ENCODE assay signal across 8 cellular contexts in the genomic region with DNA sequence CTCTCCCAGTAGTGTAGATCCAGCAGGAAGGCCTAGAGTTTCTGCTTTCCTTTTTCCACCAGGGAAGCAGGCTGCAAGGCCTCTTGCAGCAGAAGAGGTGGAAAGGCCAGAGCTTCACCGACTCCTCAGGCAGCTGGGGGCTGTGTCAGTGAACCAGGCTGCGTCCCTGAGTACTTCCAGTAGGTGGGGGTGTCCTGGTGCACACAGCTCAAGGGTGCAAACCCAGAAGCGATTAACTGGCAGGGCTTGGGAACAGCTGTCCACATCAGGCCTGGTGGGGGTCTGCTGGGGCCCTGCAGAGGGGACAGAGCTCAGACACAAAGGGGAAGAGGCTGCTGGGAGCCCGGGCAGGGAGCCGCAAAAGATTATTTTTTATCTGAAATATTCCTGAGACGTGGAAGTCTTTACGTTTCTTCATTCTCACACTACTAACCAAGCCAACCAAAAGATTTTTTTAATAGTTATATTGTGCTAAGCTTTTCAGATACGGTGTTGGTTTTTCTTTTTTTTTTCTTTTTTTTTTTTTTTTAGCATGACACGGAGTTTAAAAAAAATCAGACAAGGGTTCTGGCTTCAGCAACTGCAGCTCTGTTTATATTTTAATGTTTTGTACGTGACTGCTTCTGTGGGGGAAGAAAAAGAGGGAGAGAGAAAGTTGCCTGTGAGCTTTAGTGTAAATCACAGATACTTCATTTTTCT. TPM values are rescaled to one million over a fixed set of nuclear protein-coding genes. Genes with fewer than 3 reads are reported as not detected.
DNase-seq lines count a peak whose midpoint lies in the region; ATAC-seq and TF ChIP-seq lines count a peak whose summit lies in the region.

No MANE protein-coding gene starts in this region.

- peaks cover 77% of the 10 kb centered on the region for H3K4me1 Mint-ChIP-seq in HFFc6 (ENCODE audit: low read depth)
- peaks cover 28% of the 10 kb centered on the region for H3K4me1 Mint-ChIP-seq in stimulated activated naive CD8-positive, alpha-beta T cell treated with anti-CD3 and anti-CD28 coated beads, Interleukin-15, amount 100 ng/mL, for 72 hours

- peak; percentile 81 for TF ChIP-seq CTCF in HFFc6 (IDR thresholded peaks at IDR 0.05)
- peak; percentile 5 to 50 (median 34) for TF ChIP-seq CTCF in adrenal gland (IDR thresholded peaks at IDR 0.05)

- peaks cover 2% of the 10 kb centered on the region for H3K27me3 Mint-ChIP-seq in HFFc6 (ENCODE audit: insufficient read depth)
- H3K27me3 Mint-ChIP-seq in stimulated activated naive CD8-positive, alpha-beta T cell treated with anti-CD3 and anti-CD28 coated beads, Interleukin-15, amount 100 ng/mL, for 72 hours: peaks cover 56% of the 10 kb centered on the region

- intact Hi-C loops in adrenal gland (cut with DNase I): no loop called here

- peak; percentile 77 for ATAC-seq in stimulated activated naive CD8-positive, alpha-beta T cell treated with anti-CD3 and anti-CD28 coated beads, Interleukin-15, amount 100 ng/mL, for 72 hours
- no peak for ATAC-seq in GM18505 (IDR thresholded peaks at IDR 0.05; ENCODE audit: unreplicated experiment)

- H3K4me3 ChIP-seq in adrenal gland: no peak overlapping the region

- H3K9me3 Mint-ChIP-seq in HFFc6: no peaks in the 10 kb centered on the region
- H3K9me3 Mint-ChIP-seq in stimulated activated naive CD8-positive, alpha-beta T cell treated with anti-CD3 and anti-CD28 coated beads, Interleukin-15, amount 100 ng/mL, for 72 hours: no peaks in the 10 kb centered on the region

- H3K4me1 ChIP-seq in adrenal gland (replicated peaks in 1 of 2): peaks cover 0 to 25% of the 10 kb centered on the region in 2 donors

- no peaks in the 10 kb centered on the region for H3K27me3 ChIP-seq in adrenal gland

- no peaks in the 10 kb centered on the region for H3K9me3 ChIP-seq in adrenal gland (replicated peaks in 1 of 3)

- peaks cover 0 to 3% of the 10 kb centered on the region in 2 donors for H3K36me3 ChIP-seq in adrenal gland (replicated peaks in 1 of 2)

- no peaks in the 10 kb centered on the region for H3K36me3 Mint-ChIP-seq in HFFc6 (ENCODE audit: low read depth)

- no peak overlapping the region for H3K4me3 Mint-ChIP-seq in HFFc6
- H3K4me3 Mint-ChIP-seq in stimulated activated naive CD8-positive, alpha-beta T cell treated with anti-CD3 and anti-CD28 coated beads, Interleukin-15, amount 100 ng/mL, for 72 hours: no peak overlapping the region

- DNase-seq in A172 (ENCODE audit: low spot score): peak; percentile 46
- peak; percentile 49 for DNase-seq in HFFc6
- DNase-seq in adrenal gland: peak in 6 of 7 donors; percentile 34 to 84 (median 48)
- peak; percentile 71 for DNase-seq in iPS-NIHi11 (ENCODE audit: low spot score)
- DNase-seq in stimulated activated naive CD8-positive, alpha-beta T cell treated with anti-CD3 and anti-CD28 coated beads, Interleukin-15, amount 100 ng/mL, for 72 hours: no peak
- no peak for DNase-seq in activated effector memory CD4-positive, alpha-beta T cell treated with Interleukin-2 at 50 U/mL for 16 hours
- no peak for DNase-seq in NCI-H2171 (lab: John Stamatoyannopoulos, UW)

- peak overlapping the region; percentile 27 for H3K27ac Mint-ChIP-seq in HFFc6
- H3K27ac Mint-ChIP-seq in stimulated activated naive CD8-positive, alpha-beta T cell treated with anti-CD3 and anti-CD28 coated beads, Interleukin-15, amount 100 ng/mL, for 72 hours: no peak overlapping the region

- H3K27ac ChIP-seq in adrenal gland: peak overlapping the region in 2 of 5 donors; percentile 54 to 61

- 44 to 63% (median 58%) methylated on average over 10 of the region's 10 CpGs for WGBS in adrenal gland, 4 donors

- TF ChIP-seq POLR2A in adrenal gland (IDR thresholded peaks at IDR 0.05): no peak
- no peak for TF ChIP-seq POLR2A in GM18505 (IDR thresholded peaks at IDR 0.05; ENCODE audit: borderline replicate concordance, extremely low read depth, insufficient read depth, insufficient read length)

RNA-seq across cellular contexts. Expression of a gene that starts 11.0 kb away (rescaled TPM):
- 4.7 and 5.6 TPM in 2 replicates for total RNA-seq in A172 (2014; rRNA removed; shearing (Covaris generic))
- 10 to 100 TPM in 5 of 6 experiments, 1 to 10 TPM in 1; 9.1 to 14.0 (median 13.1) TPM for total RNA-seq in HFFc6 (2021; fragmentation: NEBNext Ultra II Directional; extraction: Animal tissue kit (Norgen Biotek cat#: 25700))
- total RNA-seq in adrenal gland: 1 to 10 TPM; 5.9 to 9.3 (median 7.9) TPM
- polyA plus RNA-seq in adrenal gland: 1 to 10 TPM; 3.1 to 5.4 (median 3.6) TPM

Comparison
In these comparisons a context has a peak if more than half of its experiments do, and no peak if none do; other contexts are left out.
1. DNase-seq: peak in A172 (single experiment), HFFc6 (single experiment), adrenal gland (6 of 7) and iPS-NIHi11 (single experiment); none in stimulated activated naive CD8-positive, alpha-beta T cell treated with anti-CD3 and anti-CD28 coated beads, Interleukin-15, amount 100 ng/mL, for 72 hours (0 of 2), activated effector memory CD4-positive, alpha-beta T cell treated with Interleukin-2 at 50 U/mL for 16 hours (single experiment) and NCI-H2171 (single experiment).